ENCODE assay signal across 28 cellular contexts in genomic region chr21:29786509-29786908, GRCh38.
"Had no signal": no experiment of that assay in that cellular context is flagged by ENCODE, and none has a peak within 500 bp of the region (broad histone marks: within the 10 kb centered on the region; RNA-seq: fewer than 3 reads in every experiment).

No MANE protein-coding gene starts in this region.

- DNase-seq: activated CD4-positive, alpha-beta memory T cell treated with anti-CD3 and anti-CD28 coated beads for 36 hours; activated CD4-positive, alpha-beta T cell treated with anti-CD3 and anti-CD28 coated beads, Interleukin-2, amount 10 ng/mL, durations not matched to agents 7 days and 5 days; activated CD4-positive, CD25-positive, alpha-beta regulatory T cell; activated CD8-positive, alpha-beta memory T cell treated with anti-CD3 and anti-CD28 coated beads for 24 hours; activated effector memory CD4-positive, alpha-beta T cell treated with anti-CD3 and anti-CD28 coated beads, Interleukin-2, amount 50 U/mL, for 16 hours; activated naive CD4-positive, alpha-beta T cell treated with Interleukin-2 at 50 U/mL for 16 hours; activated T-cell treated with anti-CD3 and anti-CD28 coated beads, Interleukin-2, amount 50 U/mL, for 4 hours; amygdala; Karpas-422; MM.1S; NCI-H1092 treated with DMSO at 0.1 percent for 48 hours; NCI-H1436; NCI-H1694 treated with DMSO at 0.1 percent for 48 hours; NCI-H2029 treated with DMSO at 0.1 percent for 48 hours; NCI-H345; NCI-H510A; NCI-H526 treated with DMSO at 0.1 percent for 48 hours; NCI-H82; OCI-M1; Right ventricle myocardium superior; RPMI8226; T-cell; T-helper 2 cell; T1000 had no signal

- H3K27me3 Mint-ChIP-seq: activated CD4-positive, alpha-beta memory T cell treated with anti-CD3 and anti-CD28 coated beads for 36 hours; activated CD4-positive, alpha-beta T cell treated with anti-CD3 and anti-CD28 coated beads, Interleukin-2, amount 10 ng/mL, durations not matched to agents 7 days and 5 days; central memory CD8-positive, alpha-beta T cell had no signal

- H3K4me1 Mint-ChIP-seq: activated CD4-positive, alpha-beta T cell treated with anti-CD3 and anti-CD28 coated beads, Interleukin-2, amount 10 ng/mL, durations not matched to agents 7 days and 5 days; central memory CD8-positive, alpha-beta T cell; T-cell had no signal

- ATAC-seq: activated T-cell treated with anti-CD3 and anti-CD28 coated beads, Interleukin-2, amount 50 U/mL, for 4 hours; Panc1; T-cell had no signal

- H3K27ac Mint-ChIP-seq: activated CD4-positive, alpha-beta memory T cell treated with anti-CD3 and anti-CD28 coated beads for 36 hours; activated CD4-positive, alpha-beta T cell treated with anti-CD3 and anti-CD28 coated beads, Interleukin-2, amount 10 ng/mL, durations not matched to agents 7 days and 5 days; activated naive CD8-positive, alpha-beta T cell; T-cell had no signal

- H3K36me3 Mint-ChIP-seq: activated CD4-positive, alpha-beta memory T cell treated with anti-CD3 and anti-CD28 coated beads for 36 hours; activated naive CD8-positive, alpha-beta T cell; brain; T-cell had no signal

- H3K4me3 Mint-ChIP-seq: activated CD4-positive, alpha-beta memory T cell treated with anti-CD3 and anti-CD28 coated beads for 36 hours; activated CD4-positive, alpha-beta T cell treated with anti-CD3 and anti-CD28 coated beads, Interleukin-2, amount 10 ng/mL, durations not matched to agents 7 days and 5 days; activated naive CD8-positive, alpha-beta T cell; activated T-cell treated with anti-CD3 and anti-CD28 coated beads, Interleukin-2, amount 50 U/mL, for 4 hours; brain; central memory CD8-positive, alpha-beta T cell; T-cell had no signal

- H3K9me3 Mint-ChIP-seq: activated CD4-positive, alpha-beta memory T cell treated with anti-CD3 and anti-CD28 coated beads for 36 hours; activated CD4-positive, alpha-beta T cell treated with anti-CD3 and anti-CD28 coated beads, Interleukin-2, amount 10 ng/mL, durations not matched to agents 7 days and 5 days; T-cell had no signal
